8 cellular contexts compared by ENCODE assay signal in genomic region chr2:216632952-216633615, GRCh38. TPM values are rescaled to one million over a fixed set of nuclear protein-coding genes. Genes with fewer than 3 reads are reported as not detected.
A peak's percentile ranks its signal among the peaks of the same experiment; 100 is the strongest.
DNase-seq lines count a peak whose midpoint lies in the region; ATAC-seq and TF ChIP-seq lines count a peak whose summit lies in the region.

IGFBP2 (plus strand) TSS chr2:216633420; CDS start chr2:216633524, 104 bp downstream.

- H3K9me2 ChIP-seq in neural cell (ENCODE audit: insufficient read depth, low read length): no peaks in the 10 kb centered on the region

- intact Hi-C loops in vagina (cut with DNase I): no loop called here

- no peak for TF ChIP-seq POLR2A in vagina (IDR thresholded peaks at IDR 0.05)

- H3K9ac ChIP-seq in neural cell (ENCODE audit: low read length): peak within 1 kb of the TSS; percentile 68

- no peaks in the 10 kb centered on the region for H4K20me1 ChIP-seq in neural cell (ENCODE audit: insufficient read depth)

- H3K27me3 ChIP-seq in neural cell (ENCODE audit: insufficient read depth, low read depth, low read length) (no peaks in the 10 kb centered on the region), vagina (no peaks in the 10 kb centered on the region)

- TF ChIP-seq CTCF in neural cell (IDR thresholded peaks at IDR 0.05; ENCODE audit: poor library complexity, severe bottlenecking) (no peak), vagina (IDR thresholded peaks at IDR 0.05) (no peak)

- H3K4me2 ChIP-seq in neural cell (ENCODE audit: low read length): peak within 1 kb of the TSS; percentile 94

- peaks cover 4% of the 10 kb centered on the region for H3F3A ChIP-seq in neural cell (ENCODE audit: insufficient read depth, low read length, poor library complexity, severe bottlenecking)

- peaks cover 26% of the 10 kb centered on the region for H3K79me2 ChIP-seq in neural cell (replicated peaks; ENCODE audit: insufficient read depth, low read length)

- H3K27ac ChIP-seq in neural cell (ENCODE audit: low read length) (peak within 1 kb of the TSS; percentile 23), vagina (peak within 1 kb of the TSS; percentile 27)

- H3K9me3 ChIP-seq in neural cell (ENCODE audit: low read length) (no peaks in the 10 kb centered on the region), vagina (no peaks in the 10 kb centered on the region)

- TF ChIP-seq EP300 in neural cell (conservative IDR thresholded peaks at IDR 0.05; ENCODE audit: poor library complexity, severe bottlenecking): no peak

- ATAC-seq in GM19023 (IDR thresholded peaks at IDR 0.05; ENCODE audit: unreplicated experiment) (no peak), GM18861 (IDR thresholded peaks at IDR 0.05; ENCODE audit: unreplicated experiment) (no peak)

- peaks cover 36% of the 10 kb centered on the region for H3K4me1 ChIP-seq in vagina

- peak within 1 kb of the TSS; percentile 15 for H2AFZ ChIP-seq in neural cell (ENCODE audit: low read depth, low read length)

- no peak for TF ChIP-seq RAD21 in neural cell (conservative IDR thresholded peaks at IDR 0.05)

- DNase-seq in GDM1 (lab: John Stamatoyannopoulos, UW) (peak; percentile 72), NCI-H1417 (lab: John Stamatoyannopoulos, UW) (peak; percentile 9 to 84 (median 79)), fibroblast of the conjunctiva (ENCODE audit: low read depth) (peak; percentile 53), vagina (ENCODE audit: extremely low spot score in 2 of 2) (no peak)
- DNase-seq in activated CD8-positive, alpha-beta memory T cell treated with anti-CD3 and anti-CD28 coated beads for 24 hours: peak; percentile 68

- no peaks in the 10 kb centered on the region for H3K36me3 ChIP-seq in neural cell (ENCODE audit: insufficient read depth, low read length)
- H3K36me3 ChIP-seq in vagina: no peaks in the 10 kb centered on the region

- H3K4me3 ChIP-seq in neural cell (ENCODE audit: low read length) (peak within 1 kb of the TSS; percentile 98), vagina (peak within 1 kb of the TSS; percentile 58 to 90)

TF ChIP-seq in neural cell, 6 proteins besides CTCF, POLR2A, EP300 and RAD21:
- peak; percentile 9 for TF ChIP-seq POLR2AphosphoS5 (IDR thresholded peaks at IDR 0.05)
- TF ChIP-seq MXI1 (conservative IDR thresholded peaks at IDR 0.05; ENCODE audit: poor library complexity, severe bottlenecking): peak; percentile 36
- no peak for TF ChIP-seq EZH2 (IDR thresholded peaks at IDR 0.05; ENCODE audit: borderline replicate concordance, insufficient read depth, low read length, poor library complexity, severe bottlenecking)
TF ChIP-seq in neural cell: peak in this region for 2.

RNA-seq across cellular contexts. Expression of gene IGFBP2, which starts in this region (rescaled TPM):
- 150 and 174 TPM in 2 replicates for polyA plus RNA-seq in neural cell
- polyA minus RNA-seq in neural cell: 124 and 128 TPM in 2 replicates
- 82.7 TPM for total RNA-seq in vagina

Comparison
In these comparisons a context has a peak if more than half of its experiments do, and no peak if none do; other contexts are left out.
1. DNase-seq: peak in GDM1 (single experiment), NCI-H1417 (3 of 3), activated CD8-positive, alpha-beta memory T cell treated with anti-CD3 and anti-CD28 coated beads for 24 hours (single experiment) and fibroblast of the conjunctiva (single experiment); none in vagina (0 of 2).